Comparison of ENCODE assay signal across 8 cellular contexts in genomic region chr4:173288296-173288695, GRCh38. TPM values are rescaled to one million over a fixed set of nuclear protein-coding genes. Genes with fewer than 3 reads are reported as not detected.
DNase-seq lines count a peak whose midpoint lies in the region; ATAC-seq and TF ChIP-seq lines count a peak whose summit lies in the region.

No MANE protein-coding gene starts in this region.

- intact Hi-C loops in Panc1 (cut with micrococcal nuclease; ENCODE audit: unreplicated experiment) (no loop called here), sciatic nerve (cut with DNase I) (no loop called here)
- intact Hi-C loops in activated T-helper 1 cell treated with anti-CD3 and anti-CD28 coated beads, Interleukin-12 subunit alpha, Interleukin-12 subunit beta, Interleukin-2, Interleukin-4 antibody, amounts not matched to agents 30 ng/mL and 10 ng/mL and 1 ng/mL, durations not matched to agents 14 hours and 24 hours and 36 hours (cut with micrococcal nuclease), result loop anchor here (1.0 kb wide), 3 partner anchors 30 to 206 kb away; no protein-coding TSS in a partner anchor

- no TSS peak for BruUV-seq in Panc1 (replicated peaks; lab: Mats Ljungman, UMichigan)

- no peaks in the 10 kb centered on the region for H3K27me3 ChIP-seq in Panc1 (ENCODE audit: control insufficient read depth, insufficient read depth, low read length)

- H3K27ac ChIP-seq in Panc1 (ENCODE audit: low read length), result peak overlapping the region; percentile 55; the same call in 1 of the 2 replicates

- H3K36me3 ChIP-seq in Panc1 (ENCODE audit: control insufficient read depth, insufficient read depth, low read length), result peaks cover under 1% of the 10 kb centered on the region; the same call in 1 of the 2 replicates

- peaks cover 25% of the 10 kb centered on the region; the same call in 1 of the 2 replicates for H3K9me3 ChIP-seq in Panc1 (ENCODE audit: control insufficient read depth, insufficient read depth, low read depth, low read length)

- in situ Hi-C loops in GM13976 (cut with MboI; ENCODE audit: low sequenced_read_pairs, unreplicated experiment) (no loop called here), Panc1 (cut with HindIII; ENCODE audit: low pct_unique_long_range_greater_than_20kb, low sequenced_read_pairs) (no loop called here)

- peak; percentile 41 for TF ChIP-seq CTCF in GM13976 (IDR thresholded peaks at IDR 0.05; ENCODE audit: borderline replicate concordance, control extremely low read depth, extremely low read depth, insufficient read depth, missing control alignments)
- peak; percentile 66 for TF ChIP-seq CTCF in Panc1 (IDR thresholded peaks at IDR 0.05)

- peak; percentile 59 for DNase-seq in GM13976 (ENCODE audit: low spot score)
- peak; percentile 15 for DNase-seq in Panc1 (ENCODE audit: low read depth, low spot score)
- DNase-seq in activated T-helper 1 cell treated with anti-CD3 and anti-CD28 coated beads, Interleukin-12 subunit alpha, Interleukin-12 subunit beta, Interleukin-2, Interleukin-4 antibody, amounts not matched to agents 30 ng/mL and 10 ng/mL and 1 ng/mL, durations not matched to agents 14 hours and 24 hours and 36 hours (ENCODE audit: low spot score), result peak; percentile 62
- peak; percentile 33 for DNase-seq in germinal center (ENCODE audit: low spot score)
- peak; percentile 70 for DNase-seq in sciatic nerve (ENCODE audit: low spot score)

- peaks cover 17% of the 10 kb centered on the region for H3K4me1 Mint-ChIP-seq in activated T-helper 1 cell treated with anti-CD3 and anti-CD28 coated beads, Interleukin-12 subunit alpha, Interleukin-12 subunit beta, Interleukin-2, Interleukin-4 antibody, amounts not matched to agents 30 ng/mL and 10 ng/mL and 1 ng/mL, durations not matched to agents 14 hours and 24 hours and 36 hours (ENCODE audit: low read depth)

- no peaks in the 10 kb centered on the region for H3K36me3 Mint-ChIP-seq in activated T-helper 1 cell treated with anti-CD3 and anti-CD28 coated beads, Interleukin-12 subunit alpha, Interleukin-12 subunit beta, Interleukin-2, Interleukin-4 antibody, amounts not matched to agents 30 ng/mL and 10 ng/mL and 1 ng/mL, durations not matched to agents 14 hours and 24 hours and 36 hours (ENCODE audit: low read depth)

- H3K4me1 ChIP-seq in Panc1 (ENCODE audit: control insufficient read depth, insufficient read depth, low read length), result peaks cover 18% of the 10 kb centered on the region

- H3K27ac Mint-ChIP-seq in activated T-helper 1 cell treated with anti-CD3 and anti-CD28 coated beads, Interleukin-12 subunit alpha, Interleukin-12 subunit beta, Interleukin-2, Interleukin-4 antibody, amounts not matched to agents 30 ng/mL and 10 ng/mL and 1 ng/mL, durations not matched to agents 14 hours and 24 hours and 36 hours, result peak overlapping the region; percentile 67

- no peak overlapping the region for H3K4me3 ChIP-seq in Panc1 (ENCODE audit: low read depth in 2 of 2, low read length in 2 of 2)

- POLR2A ChIA-PET in Panc1 (lab: Charles Lee), result no interaction called here

- CTCF ChIA-PET in Panc1 (lab: Charles Lee), result interaction anchor here (0.7 kb wide), 2 partner anchors 21 to 24 kb away, joined by 5 to 14 read pairs; no protein-coding TSS in a partner anchor

- peaks cover 4% of the 10 kb centered on the region for H3K9me3 Mint-ChIP-seq in activated T-helper 1 cell treated with anti-CD3 and anti-CD28 coated beads, Interleukin-12 subunit alpha, Interleukin-12 subunit beta, Interleukin-2, Interleukin-4 antibody, amounts not matched to agents 30 ng/mL and 10 ng/mL and 1 ng/mL, durations not matched to agents 14 hours and 24 hours and 36 hours

- H3K4me3 Mint-ChIP-seq in activated T-helper 1 cell treated with anti-CD3 and anti-CD28 coated beads, Interleukin-12 subunit alpha, Interleukin-12 subunit beta, Interleukin-2, Interleukin-4 antibody, amounts not matched to agents 30 ng/mL and 10 ng/mL and 1 ng/mL, durations not matched to agents 14 hours and 24 hours and 36 hours, result no peak overlapping the region

- ATAC-seq in HG02852 (IDR thresholded peaks at IDR 0.05; ENCODE audit: unreplicated experiment) (peak; percentile 57), Panc1 (peak; percentile 73), sciatic nerve (no peak), GM21367 (IDR thresholded peaks at IDR 0.05; ENCODE audit: unreplicated experiment) (no peak), GM19452 (IDR thresholded peaks at IDR 0.05; ENCODE audit: unreplicated experiment) (no peak)

- no peaks in the 10 kb centered on the region for H3K27me3 Mint-ChIP-seq in activated T-helper 1 cell treated with anti-CD3 and anti-CD28 coated beads, Interleukin-12 subunit alpha, Interleukin-12 subunit beta, Interleukin-2, Interleukin-4 antibody, amounts not matched to agents 30 ng/mL and 10 ng/mL and 1 ng/mL, durations not matched to agents 14 hours and 24 hours and 36 hours (ENCODE audit: insufficient read depth)

RNA-seq across cellular contexts. Expression of gene HMGB2, which starts 45.9 kb away (rescaled TPM):
- total RNA-seq in Panc1 (2021; ENCODE audit: unreplicated experiment) (183 TPM), sciatic nerve (54.1 TPM)
- polyA plus RNA-seq in Panc1 (2012; ENCODE audit: insufficient read length), result 96.2 TPM
- 274 and 292 TPM in 2 replicates for total RNA-seq in activated T-helper 1 cell treated with anti-CD3 and anti-CD28 coated beads, Interleukin-12 subunit alpha, Interleukin-12 subunit beta, Interleukin-2, Interleukin-4 antibody, amounts not matched to agents 30 ng/mL and 10 ng/mL and 1 ng/mL, durations not matched to agents 14 hours and 24 hours and 36 hours

Comparison
In these comparisons a context has a peak if more than half of its experiments do, and no peak if none do; other contexts are left out.
1. DNase-seq: peak in every context shown above with its lines; median percentile 70 in sciatic nerve; 62 in activated T-helper 1 cell treated with anti-CD3 and anti-CD28 coated beads, Interleukin-12 subunit alpha, Interleukin-12 subunit beta, Interleukin-2, Interleukin-4 antibody, amounts not matched to agents 30 ng/mL and 10 ng/mL and 1 ng/mL, durations not matched to agents 14 hours and 24 hours and 36 hours; 59 in GM13976; 33 in germinal center; 15 in Panc1.
2. ATAC-seq: peak in HG02852 (single experiment) and Panc1 (single experiment); none in sciatic nerve (single experiment), GM21367 (single experiment) and GM19452 (single experiment).